ENCODE assay signal across 9 cellular contexts in genomic region chr6:127518212-127518709, GRCh38. TPM values are rescaled to one million over a fixed set of nuclear protein-coding genes. Genes with fewer than 3 reads are reported as not detected.
DNase-seq lines count a peak whose midpoint lies in the region; ATAC-seq and TF ChIP-seq lines count a peak whose summit lies in the region.
"Had no signal": no experiment of that assay in that cellular context is flagged by ENCODE, and none has a peak within 500 bp of the region (broad histone marks: within the 10 kb centered on the region; RNA-seq: fewer than 3 reads in every experiment).

No MANE protein-coding gene starts in this region.

- 19% methylated on average over 10 of the region's 10 CpGs for WGBS in suprapubic skin

- no peak for TF ChIP-seq CTCF in natural killer cell (IDR thresholded peaks at IDR 0.05)
- TF ChIP-seq CTCF in suprapubic skin (IDR thresholded peaks at IDR 0.05) = no peak
- TF ChIP-seq CTCF in GM10248 (IDR thresholded peaks at IDR 0.05; ENCODE audit: control extremely low read depth, extremely low read depth, low read depth, missing control alignments) = no peak

- peak overlapping the region; percentile 64 for H3K4me3 Mint-ChIP-seq in natural killer cell treated with Interleukin-12 subunit alpha and Interleukin-12 subunit beta and Interleukin-15 and Interleukin-18, amount 100 ng/mL, for 72 hours
- no peak overlapping the region for H3K4me3 Mint-ChIP-seq in natural killer cell

- CTCF ChIA-PET in GM10248 (lab: Yijun Ruan, JAX) = interaction anchor here (1.0 to 4.8 kb wide), 3 partner anchors 9 to 25 kb away, joined by 3 to 31 read pairs (median 9); no protein-coding TSS in a partner anchor

- H3K4me3 ChIP-seq in SJCRH30 = peak overlapping the region; percentile 47
- H3K4me3 ChIP-seq in suprapubic skin = peak overlapping the region; percentile 24

- ATAC-seq in natural killer cell treated with Interleukin-12 subunit alpha and Interleukin-12 subunit beta and Interleukin-15 and Interleukin-18, amount 100 ng/mL, for 72 hours = no peak
- ATAC-seq in natural killer cell (no peak), GM19455 (IDR thresholded peaks at IDR 0.05; ENCODE audit: unreplicated experiment) (no peak), HG02885 (IDR thresholded peaks at IDR 0.05; ENCODE audit: poor library complexity, unreplicated experiment) (no peak)

- intact Hi-C loops in natural killer cell (cut with micrococcal nuclease) = no loop called here

- no peaks in the 10 kb centered on the region for H3K36me3 Mint-ChIP-seq in natural killer cell treated with Interleukin-12 subunit alpha and Interleukin-12 subunit beta and Interleukin-15 and Interleukin-18, amount 100 ng/mL, for 72 hours
- no peaks in the 10 kb centered on the region for H3K36me3 Mint-ChIP-seq in natural killer cell

- TF ChIP-seq EP300 in suprapubic skin (IDR thresholded peaks at IDR 0.05) = no peak

- no peak overlapping the region for H3K27ac Mint-ChIP-seq in natural killer cell treated with Interleukin-12 subunit alpha and Interleukin-12 subunit beta and Interleukin-15 and Interleukin-18, amount 100 ng/mL, for 72 hours
- no peak overlapping the region for H3K27ac Mint-ChIP-seq in natural killer cell

- peak overlapping the region; percentile 18; the same call in 1 of the 2 replicates for H3K27ac ChIP-seq in SJCRH30
- H3K27ac ChIP-seq in suprapubic skin = no peak overlapping the region

- H3K27me3 Mint-ChIP-seq in natural killer cell treated with Interleukin-12 subunit alpha and Interleukin-12 subunit beta and Interleukin-15 and Interleukin-18, amount 100 ng/mL, for 72 hours = peaks cover 47 to 61% of the 10 kb centered on the region in 2 donors
- H3K27me3 Mint-ChIP-seq in natural killer cell (ENCODE audit: low read depth in 2 of 2) = peaks cover 50 to 70% of the 10 kb centered on the region in 2 donors

- H3K27me3 ChIP-seq in SJCRH30 (no peaks in the 10 kb centered on the region), suprapubic skin (peaks cover 83% of the 10 kb centered on the region)

- H3K4me1 Mint-ChIP-seq in natural killer cell treated with Interleukin-12 subunit alpha and Interleukin-12 subunit beta and Interleukin-15 and Interleukin-18, amount 100 ng/mL, for 72 hours (ENCODE audit: low read depth in 2 of 2) = peaks cover 17 to 21% of the 10 kb centered on the region in 2 donors
- H3K4me1 Mint-ChIP-seq in natural killer cell = peaks cover 15 to 21% of the 10 kb centered on the region in 2 donors

- TF ChIP-seq POLR2A in suprapubic skin (IDR thresholded peaks at IDR 0.05) = no peak

- H3K9me3 ChIP-seq in SJCRH30 (replicated peaks) (0 out of 2 replicates have a peak, but pooled peaks cover 2% of the 10 kb centered on the region), suprapubic skin (no peaks in the 10 kb centered on the region)

- H3K36me3 ChIP-seq in SJCRH30 = no peaks in the 10 kb centered on the region
- no peaks in the 10 kb centered on the region for H3K36me3 ChIP-seq in suprapubic skin

- H3K4me1 ChIP-seq in SJCRH30 (no peaks in the 10 kb centered on the region), suprapubic skin (peaks cover 43% of the 10 kb centered on the region)

- DNase-seq in natural killer cell treated with Interleukin-12 subunit alpha and Interleukin-12 subunit beta and Interleukin-15 and Interleukin-18, amount 100 ng/mL, for 72 hours (ENCODE audit: low spot score) = no peak
- DNase-seq in natural killer cell = no peak
- DNase-seq in SJCRH30 = peak in 1 of 2 experiments; percentile 5
- DNase-seq in glomerular visceral epithelial cell (ENCODE audit: extremely low spot score) = peak; percentile 33
- no peak for DNase-seq in suprapubic skin (ENCODE audit: low spot score in 2 of 2)
- no peak for DNase-seq in GM10248 (ENCODE audit: extremely low spot score)

- POLR2A ChIA-PET in GM10248 (lab: Yijun Ruan, JAX) = no interaction called here

- H3K9me3 Mint-ChIP-seq in natural killer cell treated with Interleukin-12 subunit alpha and Interleukin-12 subunit beta and Interleukin-15 and Interleukin-18, amount 100 ng/mL, for 72 hours = peaks cover 2% of the 10 kb centered on the region
- peaks cover 2 to 3% of the 10 kb centered on the region in 2 donors for H3K9me3 Mint-ChIP-seq in natural killer cell

RNA-seq across cellular contexts. Expression of gene C6orf58, which starts 58.7 kb away (rescaled TPM):
- total RNA-seq in natural killer cell treated with Interleukin-12 subunit alpha and Interleukin-12 subunit beta and Interleukin-15 and Interleukin-18, amount 100 ng/mL, for 72 hours = not detected
- total RNA-seq in natural killer cell (not detected), suprapubic skin (not detected)
- total RNA-seq in SJCRH30 (2014; rRNA removed; shearing (Covaris generic)) = not detected in 2 replicates
- total RNA-seq: mononuclear cell had no signal

RNA-seq across cellular contexts. Expression of gene KIAA0408, which starts 59.1 kb away (rescaled TPM):
- 1 to 10 TPM in 1 of 2 donors, under 1 TPM in 1; 0.67 to 2.4 TPM for total RNA-seq in natural killer cell treated with Interleukin-12 subunit alpha and Interleukin-12 subunit beta and Interleukin-15 and Interleukin-18, amount 100 ng/mL, for 72 hours
- total RNA-seq in natural killer cell (under 1 TPM in 1 of 3 donors, not detected in 2; 0.58 TPM), suprapubic skin (1 to 10 TPM in 3 of 4 donors, not detected in 1; 1.4 to 2.7 (median 1.7) TPM)
- total RNA-seq in SJCRH30 (2014; rRNA removed; shearing (Covaris generic)) = 2.5 and 2.9 TPM in 2 replicates
